14 cellular contexts compared by ENCODE assay signal in the genomic region with DNA sequence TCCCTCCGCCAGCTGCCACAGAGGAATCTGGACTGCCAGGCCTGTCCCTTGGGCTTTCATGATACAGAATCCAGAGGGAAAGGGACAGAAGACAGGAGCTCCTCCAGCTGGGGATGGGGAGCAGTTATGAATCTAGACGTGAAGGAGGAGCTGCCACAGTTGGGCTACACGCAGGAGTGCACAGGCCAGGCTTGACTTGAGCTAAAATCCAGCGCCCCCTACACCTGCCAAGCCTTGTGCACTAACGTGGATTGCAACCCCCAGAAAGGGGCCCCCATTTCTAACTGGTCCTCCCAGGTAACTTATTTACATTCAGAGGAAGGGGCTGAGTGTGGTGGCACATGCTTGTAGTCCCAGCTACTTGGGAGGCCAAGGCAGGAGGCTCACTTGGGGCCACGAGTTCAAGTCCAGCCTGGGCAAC. TPM values are rescaled to one million over a fixed set of nuclear protein-coding genes. Genes with fewer than 3 reads are reported as not detected.
DNase-seq lines count a peak whose midpoint lies in the region; ATAC-seq and TF ChIP-seq lines count a peak whose summit lies in the region.
"Had no signal": no experiment of that assay in that cellular context is flagged by ENCODE, and none has a peak within 500 bp of the region (broad histone marks: within the 10 kb centered on the region; RNA-seq: fewer than 3 reads in every experiment).

No MANE protein-coding gene starts in this region.

- peaks cover 40% of the 10 kb centered on the region for H3K36me3 Mint-ChIP-seq in CD4-positive, CD25-positive, alpha-beta regulatory T cell

- CTCF ChIA-PET in GM10248 (lab: Yijun Ruan, JAX) = interaction anchor here (0.7 to 3.1 kb wide), 12 partner anchors 9 to 89 kb away, joined by 3 to 19 read pairs (median 4); a partner anchor contains a TSS

- peaks cover 97% of the 10 kb centered on the region for H4K20me1 ChIP-seq in OCI-LY3 (ENCODE audit: insufficient read depth, low read length)

- H3K9me3 Mint-ChIP-seq in CD4-positive, CD25-positive, alpha-beta regulatory T cell = no peaks in the 10 kb centered on the region
- H3K9me3 Mint-ChIP-seq: H9 had no signal

- peak overlapping the region; percentile 91 for H3K4me2 ChIP-seq in OCI-LY3 (ENCODE audit: low read length)

- peak overlapping the region; percentile 6 for H3K27ac ChIP-seq in CD4-positive, CD25-positive, alpha-beta regulatory T cell (ENCODE audit: insufficient read depth, low read length, poor library complexity, severe bottlenecking)
- H3K27ac ChIP-seq in OCI-LY3 (ENCODE audit: low read length) (peak overlapping the region; percentile 81), muscle layer of duodenum (ENCODE audit: low read length) (peak overlapping the region; percentile 16)
- H3K27ac ChIP-seq: psoas muscle had no signal

- peak overlapping the region; percentile 84 to 90 (median 86) for H3K27ac Mint-ChIP-seq in CD4-positive, CD25-positive, alpha-beta regulatory T cell

- no peak for ATAC-seq in CD4-positive, CD25-positive, alpha-beta regulatory T cell (ENCODE audit: low read depth in 2 of 2)
- ATAC-seq in HG03439 (IDR thresholded peaks at IDR 0.05; ENCODE audit: unreplicated experiment) = no peak
- ATAC-seq: psoas muscle, SK-N-SH treated with all-trans-retinoic acid at 6 μM for 48 hours had no signal

- H3K4me3 ChIP-seq in CD4-positive, CD25-positive, alpha-beta regulatory T cell (ENCODE audit: low read depth, low read length) = no peak overlapping the region
- peak overlapping the region; percentile 60 for H3K4me3 ChIP-seq in OCI-LY3 (ENCODE audit: low read length)
- no peak overlapping the region for H3K4me3 ChIP-seq in muscle layer of duodenum (ENCODE audit: low read depth in 1 of 2, low read length in 2 of 2)
- H3K4me3 ChIP-seq: psoas muscle had no signal

- H3K4me3 Mint-ChIP-seq in CD4-positive, CD25-positive, alpha-beta regulatory T cell = peak overlapping the region in 1 of 4 donors; percentile 50
- H3K4me3 Mint-ChIP-seq: H9 had no signal

- H3K36me3 ChIP-seq in CD4-positive, CD25-positive, alpha-beta regulatory T cell (ENCODE audit: control insufficient read depth, insufficient read depth, low read length) = peaks cover 20% of the 10 kb centered on the region
- H3K36me3 ChIP-seq in OCI-LY3 (replicated peaks; ENCODE audit: low read depth, low read length) = peaks cover 48% of the 10 kb centered on the region
- no peaks in the 10 kb centered on the region for H3K36me3 ChIP-seq in muscle layer of duodenum (ENCODE audit: control insufficient read depth in 1 of 2, insufficient read depth in 2 of 2, low read length in 2 of 2)

- no peak for DNase-seq in CD4-positive, CD25-positive, alpha-beta regulatory T cell
- DNase-seq in GM10248 (ENCODE audit: extremely low spot score) (no peak), globus pallidus (ENCODE audit: low spot score) (no peak), activated gamma-delta T cell treated with Interleukin-2 at 50 U/mL for 16 hours (no peak)
- DNase-seq: cortex of kidney; H9; NCI-H1417; NCI-H748 treated with DMSO at 0.1 percent for 48 hours; psoas muscle; stimulated activated CD4-positive, alpha-beta T cell treated with anti-CD3 and anti-CD28 coated beads, Interleukin-2, amount 100 ng/mL, for 24 hours had no signal

- POLR2A ChIA-PET in GM10248 (lab: Yijun Ruan, JAX) = interaction anchor here (1.3 kb wide), 1 partner anchor 11 kb away, joined by 4 read pairs; no protein-coding TSS in a partner anchor

- H3K9ac ChIP-seq in OCI-LY3 (ENCODE audit: low read length) = peak overlapping the region; percentile 38; the same call in 1 of the 2 replicates

- no peaks in the 10 kb centered on the region for H3K27me3 Mint-ChIP-seq in CD4-positive, CD25-positive, alpha-beta regulatory T cell

- H3K27me3 ChIP-seq in CD4-positive, CD25-positive, alpha-beta regulatory T cell (ENCODE audit: control insufficient read depth, insufficient read depth, low read length) = no peaks in the 10 kb centered on the region
- H3K27me3 ChIP-seq in OCI-LY3 (ENCODE audit: low read depth, low read length) = no peaks in the 10 kb centered on the region
- no peaks in the 10 kb centered on the region for H3K27me3 ChIP-seq in muscle layer of duodenum (ENCODE audit: low read depth, low read length)

- H3K9me3 ChIP-seq in CD4-positive, CD25-positive, alpha-beta regulatory T cell (ENCODE audit: control insufficient read depth in 2 of 2, low read length in 2 of 2) = no peaks in the 10 kb centered on the region
- H3K9me3 ChIP-seq in OCI-LY3 (ENCODE audit: insufficient read depth, low read length) = peaks cover 5% of the 10 kb centered on the region; the same call in 1 of the 2 replicates
- no peaks in the 10 kb centered on the region for H3K9me3 ChIP-seq in muscle layer of duodenum (ENCODE audit: control insufficient read depth in 1 of 2, low read length in 2 of 2)
- H3K9me3 ChIP-seq: psoas muscle had no signal

- peaks cover 99% of the 10 kb centered on the region for H3K79me2 ChIP-seq in OCI-LY3 (ENCODE audit: low read length)

- H3K4me1 Mint-ChIP-seq in CD4-positive, CD25-positive, alpha-beta regulatory T cell = peaks cover 33 to 100% (median 74%) of the 10 kb centered on the region in 4 donors

- peak; percentile 6 for TF ChIP-seq CTCF in GM10248 (IDR thresholded peaks at IDR 0.05; ENCODE audit: control extremely low read depth, extremely low read depth, low read depth, missing control alignments)
- TF ChIP-seq CTCF in OCI-LY3 (IDR thresholded peaks at IDR 0.05; ENCODE audit: low read depth, low read length) = peak; percentile 28

- peaks cover 39% of the 10 kb centered on the region for H3K4me1 ChIP-seq in CD4-positive, CD25-positive, alpha-beta regulatory T cell (ENCODE audit: control insufficient read depth, insufficient read depth, low read length, poor library complexity, severe bottlenecking)
- H3K4me1 ChIP-seq in OCI-LY3 (ENCODE audit: low read length) (peaks cover 86% of the 10 kb centered on the region), muscle layer of duodenum (ENCODE audit: control insufficient read depth in 1 of 2, insufficient read depth in 2 of 2, low read length in 2 of 2) (peaks cover 0 to 3% of the 10 kb centered on the region in 2 donors)

- H2AFZ ChIP-seq in OCI-LY3 (ENCODE audit: low read depth, low read length) = no peak overlapping the region

RNA-seq across cellular contexts. Expression of a gene that starts 14.3 kb away (rescaled TPM):
- 48.2 TPM for total RNA-seq in CD4-positive, CD25-positive, alpha-beta regulatory T cell
- polyA plus RNA-seq in CD4-positive, CD25-positive, alpha-beta regulatory T cell = 10 to 100 TPM; 17.8 to 21.8 (median 19.3) TPM
- total RNA-seq: H9 had no signal

Comparison
In these comparisons a context has a peak if more than half of its experiments do, and no peak if none do; other contexts are left out.
1. H3K27ac ChIP-seq: peak in every context shown above with its lines; median percentile 81 in OCI-LY3; 16 in muscle layer of duodenum; 6 in CD4-positive, CD25-positive, alpha-beta regulatory T cell.